ENCODE assay signal across 31 cellular contexts in genomic region chr11:85526564-85526963, GRCh38.
"Had no signal": no experiment of that assay in that cellular context is flagged by ENCODE, and none has a peak within 500 bp of the region (broad histone marks: within the 10 kb centered on the region; RNA-seq: fewer than 3 reads in every experiment).

No MANE protein-coding gene starts in this region.

- H3K4me1 ChIP-seq: esophagus squamous epithelium, left lung, prostate gland, spleen, suprapubic skin, transverse colon, upper lobe of right lung, uterus had no signal

- H3K27me3 ChIP-seq: esophagus squamous epithelium, heart right ventricle, left lung, right atrium auricular region, spleen, suprapubic skin, transverse colon, upper lobe of right lung, uterus had no signal

- DNase-seq: dermis blood vessel endothelial cell; effector memory CD8-positive, alpha-beta T cell; erythroblast; esophagus squamous epithelium; foreskin melanocyte; glutamatergic neuron; heart right ventricle; hippocampal formation; left cardiac atrium; left lung; mesenchymal stem cell; mucosa of descending colon; naive B cell; nucleus accumbens; spleen; stimulated activated CD4-positive, alpha-beta T cell treated with anti-CD3 and anti-CD28 coated beads, Interleukin-15, amount 100 ng/mL, for 24 hours; stimulated activated CD4-positive, alpha-beta T cell treated with anti-CD3 and anti-CD28 coated beads, Interleukin-2, amount 100 ng/mL, for 48 hours; stimulated activated naive B cell treated with anti-CD40 and anti-IgM and Interleukin-4, amounts not matched to agents 10 μg/mL and 1 μg/mL and 100 μg/mL, for 72 hours; transverse colon; upper lobe of right lung; uterus had no signal

- H3K27ac Mint-ChIP-seq: effector memory CD8-positive, alpha-beta T cell; mesothelial cell of epicardium; natural killer cell treated with Interleukin-12 subunit alpha and Interleukin-12 subunit beta and Interleukin-15 and Interleukin-18, amount 100 ng/mL, for 72 hours; stimulated activated naive B cell treated with anti-CD40 and anti-IgM and Interleukin-4, amounts not matched to agents 10 μg/mL and 1 μg/mL and 100 μg/mL, for 72 hours; stimulated activated naive CD8-positive, alpha-beta T cell treated with anti-CD3 and anti-CD28 coated beads, Interleukin-15, Interleukin-2, amounts not matched to agents 100 ng/mL and 50 ng/mL, for 24 hours had no signal

- H3K36me3 ChIP-seq: esophagus squamous epithelium, heart right ventricle, left lung, prostate gland, right atrium auricular region, spleen, suprapubic skin, transverse colon, upper lobe of right lung, uterus had no signal

- ATAC-seq: effector memory CD8-positive, alpha-beta T cell; heart right ventricle; left cardiac atrium; left lung; mucosa of descending colon; natural killer cell treated with Interleukin-12 subunit alpha and Interleukin-12 subunit beta and Interleukin-15 and Interleukin-18, amount 100 ng/mL, for 72 hours; stimulated activated naive B cell treated with anti-CD40 and anti-IgM and Interleukin-4, amounts not matched to agents 10 μg/mL and 1 μg/mL and 100 μg/mL, for 72 hours; upper lobe of right lung had no signal

- H3K27me3 Mint-ChIP-seq: naive B cell; stimulated activated naive B cell treated with anti-CD40 and anti-IgM and Interleukin-4, amounts not matched to agents 10 μg/mL and 1 μg/mL and 100 μg/mL, for 72 hours; stimulated activated naive CD8-positive, alpha-beta T cell treated with anti-CD3 and anti-CD28 coated beads, Interleukin-15, Interleukin-2, amounts not matched to agents 100 ng/mL and 50 ng/mL, for 24 hours had no signal

- H3K9me3 ChIP-seq: prostate gland, upper lobe of right lung, uterus had no signal

- FAIRE-seq: endometrium, islet of Langerhans had no signal

- H3K4me3 ChIP-seq: coronary artery, esophagus squamous epithelium, heart right ventricle, left lung, mucosa of descending colon, prostate gland, right atrium auricular region, skin epidermis, spleen, suprapubic skin, transverse colon, upper lobe of right lung, uterus had no signal

- H3K27ac ChIP-seq: coronary artery, esophagus squamous epithelium, heart right ventricle, left lung, prostate gland, right atrium auricular region, skin epidermis, suprapubic skin, transverse colon, upper lobe of right lung, uterus had no signal

- H3K4me3 Mint-ChIP-seq: effector memory CD8-positive, alpha-beta T cell; mesothelial cell of epicardium; naive B cell; natural killer cell treated with Interleukin-12 subunit alpha and Interleukin-12 subunit beta and Interleukin-15 and Interleukin-18, amount 100 ng/mL, for 72 hours; stimulated activated naive B cell treated with anti-CD40 and anti-IgM and Interleukin-4, amounts not matched to agents 10 μg/mL and 1 μg/mL and 100 μg/mL, for 72 hours; stimulated activated naive CD8-positive, alpha-beta T cell treated with anti-CD3 and anti-CD28 coated beads, Interleukin-15, Interleukin-2, amounts not matched to agents 100 ng/mL and 50 ng/mL, for 24 hours had no signal

- H3K4me1 Mint-ChIP-seq: naive B cell; stimulated activated naive B cell treated with anti-CD40 and anti-IgM and Interleukin-4, amounts not matched to agents 10 μg/mL and 1 μg/mL and 100 μg/mL, for 72 hours had no signal
